Comparison of ENCODE assay signal across 4 cellular contexts in the genomic region with DNA sequence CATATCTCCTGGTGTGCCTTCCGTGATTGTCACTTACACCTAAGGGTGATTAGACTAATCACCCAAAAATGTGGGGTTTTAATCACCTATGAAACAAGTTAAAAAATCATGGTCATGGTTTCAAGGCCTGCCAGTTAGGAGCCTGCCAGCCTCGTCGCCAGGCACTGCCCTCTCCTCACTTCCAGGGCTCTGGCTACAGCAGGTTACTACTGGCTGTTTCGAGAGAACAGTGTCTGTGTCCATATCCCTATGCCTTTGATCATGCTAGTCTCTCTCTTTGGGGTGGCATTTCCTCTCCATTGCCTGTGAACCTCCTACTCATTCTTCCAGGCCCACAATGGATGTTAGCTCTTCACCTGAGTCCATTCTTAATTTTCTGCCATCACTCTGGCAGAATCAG. TPM values are rescaled to one million over a fixed set of nuclear protein-coding genes. Genes with fewer than 3 reads are reported as not detected.
DNase-seq lines count a peak whose midpoint lies in the region; FAIRE-seq and TF ChIP-seq lines count a peak whose summit lies in the region.
"Not testable (repeated sequence)": the region's sequence is repeated elsewhere in the genome, so short reads cannot be mapped to it uniquely, and the experiment has no call there.

No MANE protein-coding gene starts in this region.

- H3K9ac ChIP-seq in astrocyte (ENCODE audit: low read length); keratinocyte (ENCODE audit: control insufficient read depth, extremely low read depth, insufficient read depth, low read length): not testable (repeated sequence)

- not testable (repeated sequence) for DNase-seq in astrocyte (ENCODE audit: low read depth); bronchial epithelial cell (ENCODE audit: low read depth); keratinocyte (ENCODE audit: low read depth, low spot score); urothelium cell line (ENCODE audit: low spot score)

- H3K4me2 ChIP-seq in astrocyte (ENCODE audit: low read length); keratinocyte (ENCODE audit: control insufficient read depth, extremely low read depth, insufficient read depth, low read depth, low read length): not testable (repeated sequence)

- H3K36me3 ChIP-seq in astrocyte (ENCODE audit: insufficient read depth, low read length); bronchial epithelial cell (ENCODE audit: control insufficient read depth, insufficient read depth, low read length); keratinocyte (ENCODE audit: control insufficient read depth in 2 of 2, extremely low read depth in 1 of 2, insufficient read depth in 2 of 2, low read length in 2 of 2): not testable (repeated sequence)

- H2AFZ ChIP-seq in astrocyte (ENCODE audit: low read depth, low read length); keratinocyte (ENCODE audit: control insufficient read depth, low read length): not testable (repeated sequence)

- H3K9me1 ChIP-seq in keratinocyte (ENCODE audit: control insufficient read depth, extremely low read depth, insufficient read depth, low read length): not testable (repeated sequence)

- FAIRE-seq in astrocyte (lab: Jason Lieb, UNC): peak; percentile 71
- FAIRE-seq in bronchial epithelial cell (lab: Jason Lieb, UNC): peak; percentile 60
- FAIRE-seq in keratinocyte (lab: Jason Lieb, UNC): peak; percentile 84
- peak; percentile 92 for FAIRE-seq in urothelium cell line (lab: Jason Lieb, UNC)

- H3K9me3 Mint-ChIP-seq in astrocyte (ENCODE audit: unreplicated experiment): not testable (repeated sequence)

- H3K27ac ChIP-seq in astrocyte (ENCODE audit: low read depth, low read length); keratinocyte (ENCODE audit: control insufficient read depth, insufficient read depth, low read length): not testable (repeated sequence)

- not testable (repeated sequence) for H3K36me3 Mint-ChIP-seq in astrocyte (ENCODE audit: low read depth, unreplicated experiment)

- H3K4me1 Mint-ChIP-seq in astrocyte (ENCODE audit: low read depth, unreplicated experiment): not testable (repeated sequence)

- H4K20me1 ChIP-seq in astrocyte (ENCODE audit: insufficient read depth, low read length); keratinocyte (ENCODE audit: control insufficient read depth, extremely low read depth, insufficient read depth, low read length): not testable (repeated sequence)

- dilution Hi-C loops in keratinocyte (cut with MboI; ENCODE audit: extremely low pct_ligation_motif_present, low sequenced_read_pairs): not testable (repeated sequence)

- not testable (repeated sequence) for H3K27me3 Mint-ChIP-seq in astrocyte (ENCODE audit: low read depth, unreplicated experiment)

- not testable (repeated sequence) for H3K9me3 ChIP-seq in astrocyte (ENCODE audit: insufficient read depth, low read depth, low read length); keratinocyte (ENCODE audit: control insufficient read depth, low read depth, low read length)

- TF ChIP-seq CTCF in astrocyte (IDR thresholded peaks at IDR 0.05; ENCODE audit: insufficient read depth, low read depth, low read length); bronchial epithelial cell (IDR thresholded peaks at IDR 0.05; ENCODE audit: insufficient read depth, low read length, severe bottlenecking); keratinocyte (optimal IDR thresholded peaks at IDR 0.05 in 1 of 3, IDR thresholded peaks at IDR 0.05 in 1 of 3, conservative IDR thresholded peaks at IDR 0.05 in 1 of 3; ENCODE audit: extremely low read depth in 1 of 3, insufficient read depth in 2 of 3, low read length in 3 of 3): not testable (repeated sequence)

- H3K4me3 Mint-ChIP-seq in astrocyte (ENCODE audit: unreplicated experiment): not testable (repeated sequence)

- not testable (repeated sequence) for H3K79me2 ChIP-seq in astrocyte (ENCODE audit: insufficient read depth, low read length); keratinocyte (ENCODE audit: control insufficient read depth, insufficient read depth, low read length)

- H3K4me1 ChIP-seq in astrocyte (ENCODE audit: insufficient read depth, low read length); keratinocyte (ENCODE audit: control insufficient read depth, extremely low read depth, insufficient read depth, low read length): not testable (repeated sequence)

- H3K27ac Mint-ChIP-seq in astrocyte (ENCODE audit: unreplicated experiment): not testable (repeated sequence)

- not testable (repeated sequence) for H3K4me3 ChIP-seq in astrocyte (ENCODE audit: insufficient read depth, low read depth, low read length); bronchial epithelial cell (ENCODE audit: low read depth, low read length); keratinocyte (ENCODE audit: control insufficient read depth in 2 of 3, extremely low read depth in 1 of 3, insufficient read depth in 2 of 3, low read depth in 1 of 3, low read length in 3 of 3)

- not testable (repeated sequence) for H3K27me3 ChIP-seq in astrocyte (ENCODE audit: insufficient read depth, low read length); bronchial epithelial cell (ENCODE audit: control insufficient read depth, insufficient read depth, low read length); keratinocyte (ENCODE audit: control insufficient read depth, extremely low read depth, insufficient read depth, low read length)

RNA-seq across cellular contexts. Expression of a gene that starts 59.2 kb away (rescaled TPM):
- total RNA-seq in astrocyte (10.7 and 12.3 TPM in 2 replicates), bronchial epithelial cell (3.2 and 3.7 TPM in 2 replicates)
- 4.6 to 6.2 TPM (median 6.1 TPM) in 3 replicates for polyA plus RNA-seq in keratinocyte
- polyA plus RNA-seq in keratinocyte (2011; ENCODE audit: low read depth): 3.9 TPM
- 2.6 and 3.7 TPM in 2 replicates for polyA plus RNA-seq in keratinocyte (2011; cell fraction: cytosol; rRNA removed)
- 16.8 and 18.6 TPM in 2 replicates for polyA plus RNA-seq in keratinocyte (2011; cell fraction: nucleus; rRNA removed)
- polyA plus RNA-seq in keratinocyte (2012; ENCODE audit: low replicate concordance): 4.2 and 7.2 TPM in 2 replicates
- 3.2 to 12.9 TPM (median 7.9 TPM) in 3 replicates for polyA minus RNA-seq in keratinocyte
- polyA minus RNA-seq in keratinocyte (2011; cell fraction: cytosol; rRNA and poly(A)+ RNA removed): 1.7 TPM
- 9.7 and 23.0 TPM in 2 replicates for polyA minus RNA-seq in keratinocyte (2011; cell fraction: nucleus; rRNA and poly(A)+ RNA removed)
